Comparison of ENCODE assay signal across 24 cellular contexts in the genomic region with DNA sequence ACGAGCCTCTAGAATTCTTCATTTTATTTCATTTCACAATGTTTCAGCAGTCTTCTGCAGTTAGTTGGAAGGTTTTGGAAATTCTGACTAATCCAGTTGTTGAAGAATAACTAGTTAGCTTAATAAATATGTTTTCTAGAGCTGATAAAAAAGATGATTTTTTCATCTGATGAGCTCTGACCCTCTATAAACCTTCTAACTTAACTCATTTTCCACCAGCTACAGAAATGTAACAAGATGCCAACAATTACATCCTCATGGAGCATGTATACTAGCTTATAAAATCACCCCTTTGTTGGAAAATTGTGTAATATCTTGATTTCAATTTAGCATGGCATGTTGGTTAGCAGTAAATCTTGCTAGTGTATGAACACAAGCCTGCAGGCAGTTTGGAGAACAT.
"Had no signal": no experiment of that assay in that cellular context is flagged by ENCODE, and none has a peak within 500 bp of the region (broad histone marks: within the 10 kb centered on the region; RNA-seq: fewer than 3 reads in every experiment).

No MANE protein-coding gene starts in this region.

- H3K4me1 ChIP-seq: colonic mucosa, SJCRH30 had no signal

- H3K27me3 ChIP-seq: breast epithelium, colonic mucosa, MG63, Peyer's patch, SJCRH30 had no signal

- H3K4me3 ChIP-seq: breast epithelium, colonic mucosa, MG63, Peyer's patch, SJCRH30 had no signal

- DNase-seq: activated CD4-positive, alpha-beta T cell treated with anti-CD3 and anti-CD28 coated beads for 4 hours; activated CD8-positive, alpha-beta memory T cell treated with anti-CD3 and anti-CD28 coated beads, Interleukin-2, amount 50 U/mL, for 4 hours; activated CD8-positive, alpha-beta T cell treated with anti-CD3 and anti-CD28 coated beads for 36 hours; activated naive CD4-positive, alpha-beta T cell treated with Interleukin-2 at 50 U/mL for 16 hours; activated naive CD8-positive, alpha-beta T cell treated with anti-CD3 and anti-CD28 coated beads, Interleukin-2, amount 50 U/mL, for 24 hours; anterior cingulate cortex; caudate nucleus; colonic mucosa; MG63; NCI-H1092 treated with DMSO at 0.1 percent for 48 hours; NCI-H1417 treated with DMSO at 0.1 percent for 48 hours; NCI-H1694; NCI-H2029; NCI-H2107; NCI-H2171 treated with DMSO at 0.1 percent for 48 hours; NCI-H226; NCI-H526; NCI-H774; Peyer's patch; Right ventricle myocardium superior; SJCRH30 had no signal

- H3K9me3 ChIP-seq: breast epithelium, colonic mucosa, MG63, Peyer's patch, SJCRH30 had no signal

- H3K27ac ChIP-seq: breast epithelium, colonic mucosa, KMS-11, Peyer's patch, RWPE1, SJCRH30 had no signal

- H3K36me3 ChIP-seq: breast epithelium, colonic mucosa, MG63, Peyer's patch, SJCRH30 had no signal
